ENCODE assay signal across 10 cellular contexts in genomic region chr12:132285991-132286681, GRCh38. TPM values are rescaled to one million over a fixed set of nuclear protein-coding genes. Genes with fewer than 3 reads are reported as not detected.
DNase-seq lines count a peak whose midpoint lies in the region; ATAC-seq and TF ChIP-seq lines count a peak whose summit lies in the region.
"Had no signal": no experiment of that assay in that cellular context is flagged by ENCODE, and none has a peak within 500 bp of the region (broad histone marks: within the 10 kb centered on the region; RNA-seq: fewer than 3 reads in every experiment).

No MANE protein-coding gene starts in this region.

- POLR2A ChIA-PET in activated CD4-positive, alpha-beta T cell treated with anti-CD3 and anti-CD28 coated beads for 36 hours (lab: Charles Lee): no interaction called here

- no peaks in the 10 kb centered on the region for H3K4me1 ChIP-seq in adipocyte (ENCODE audit: control insufficient read depth, insufficient read depth, low read length)
- no peaks in the 10 kb centered on the region for H3K4me1 ChIP-seq in right cardiac atrium (ENCODE audit: control insufficient read depth, insufficient read depth, low read length)

- no peak overlapping the region for H3K4me3 ChIP-seq in adipocyte (ENCODE audit: low read length)
- H3K4me3 ChIP-seq in right cardiac atrium (ENCODE audit: low read length): no peak overlapping the region

- H3K27me3 Mint-ChIP-seq in HFFc6 (ENCODE audit: insufficient read depth): peaks cover 7% of the 10 kb centered on the region
- H3K27me3 Mint-ChIP-seq in activated CD4-positive, alpha-beta T cell treated with anti-CD3 and anti-CD28 coated beads for 36 hours: peaks cover 28% of the 10 kb centered on the region
- peaks cover 5% of the 10 kb centered on the region for H3K27me3 Mint-ChIP-seq in activated T-helper 1 cell treated with anti-CD3 and anti-CD28 coated beads, Interleukin-12 subunit alpha, Interleukin-12 subunit beta, Interleukin-2, Interleukin-4 antibody, amounts not matched to agents 30 ng/mL and 10 ng/mL and 1 ng/mL, durations not matched to agents 14 hours and 24 hours and 36 hours (ENCODE audit: insufficient read depth)

- DNase-seq in HFFc6 (peak; percentile 10), adipocyte (ENCODE audit: low read depth) (peak; percentile 64), right cardiac atrium (peak; percentile 80 to 89 (median 84)), smooth muscle cell of the brain vasculature (ENCODE audit: low read depth, low spot score) (peak; percentile 13), cerebellar nuclear complex (lab: John Stamatoyannopoulos, UW) (no peak)
- no peak for DNase-seq in activated CD4-positive, alpha-beta T cell treated with anti-CD3 and anti-CD28 coated beads for 36 hours
- no peak for DNase-seq in activated T-helper 1 cell treated with anti-CD3 and anti-CD28 coated beads, Interleukin-12 subunit alpha, Interleukin-12 subunit beta, Interleukin-2, Interleukin-4 antibody, amounts not matched to agents 30 ng/mL and 10 ng/mL and 1 ng/mL, durations not matched to agents 14 hours and 24 hours and 36 hours (ENCODE audit: low spot score)

- peak; percentile 75 to 85 for ATAC-seq in right cardiac atrium
- ATAC-seq in activated CD4-positive, alpha-beta T cell treated with anti-CD3 and anti-CD28 coated beads for 36 hours: no peak
- no peak for ATAC-seq in GM21619 (IDR thresholded peaks at IDR 0.05; ENCODE audit: unreplicated experiment)
- ATAC-seq: activated CD4-positive, CD25-positive, alpha-beta regulatory T cell treated with anti-CD3 and anti-CD28 coated beads, Interleukin-2, amount 50 U/mL, for 24 hours had no signal

- H3K36me3 ChIP-seq in adipocyte (ENCODE audit: control insufficient read depth, insufficient read depth, low read length, severe bottlenecking): no peaks in the 10 kb centered on the region

- CTCF ChIA-PET in activated CD4-positive, alpha-beta T cell treated with anti-CD3 and anti-CD28 coated beads for 36 hours (lab: Charles Lee): no interaction called here

- H3K9me3 Mint-ChIP-seq in HFFc6: peaks cover 15% of the 10 kb centered on the region
- no peaks in the 10 kb centered on the region for H3K9me3 Mint-ChIP-seq in activated CD4-positive, alpha-beta T cell treated with anti-CD3 and anti-CD28 coated beads for 36 hours (ENCODE audit: low read depth)
- H3K9me3 Mint-ChIP-seq in activated T-helper 1 cell treated with anti-CD3 and anti-CD28 coated beads, Interleukin-12 subunit alpha, Interleukin-12 subunit beta, Interleukin-2, Interleukin-4 antibody, amounts not matched to agents 30 ng/mL and 10 ng/mL and 1 ng/mL, durations not matched to agents 14 hours and 24 hours and 36 hours: no peaks in the 10 kb centered on the region

- WGBS in right cardiac atrium: 7% methylated on average over 51 of the region's 51 CpGs

- H3K27me3 ChIP-seq in adipocyte (replicated peaks; ENCODE audit: control insufficient read depth, insufficient read depth, low read length) (peaks cover 64% of the 10 kb centered on the region), right cardiac atrium (ENCODE audit: control insufficient read depth, insufficient read depth) (no peaks in the 10 kb centered on the region)

- no peak overlapping the region for H3K9ac ChIP-seq in adipocyte (ENCODE audit: low read length)

- H3K4me3 Mint-ChIP-seq in HFFc6: no peak overlapping the region
- no peak overlapping the region for H3K4me3 Mint-ChIP-seq in activated CD4-positive, alpha-beta T cell treated with anti-CD3 and anti-CD28 coated beads for 36 hours
- no peak overlapping the region for H3K4me3 Mint-ChIP-seq in activated T-helper 1 cell treated with anti-CD3 and anti-CD28 coated beads, Interleukin-12 subunit alpha, Interleukin-12 subunit beta, Interleukin-2, Interleukin-4 antibody, amounts not matched to agents 30 ng/mL and 10 ng/mL and 1 ng/mL, durations not matched to agents 14 hours and 24 hours and 36 hours

- H3K27ac ChIP-seq in right cardiac atrium (ENCODE audit: low read length): no peak overlapping the region

- peaks cover 5% of the 10 kb centered on the region for H3K36me3 Mint-ChIP-seq in HFFc6 (ENCODE audit: low read depth)
- no peaks in the 10 kb centered on the region for H3K36me3 Mint-ChIP-seq in activated CD4-positive, alpha-beta T cell treated with anti-CD3 and anti-CD28 coated beads for 36 hours (ENCODE audit: low read depth)
- no peaks in the 10 kb centered on the region for H3K36me3 Mint-ChIP-seq in activated T-helper 1 cell treated with anti-CD3 and anti-CD28 coated beads, Interleukin-12 subunit alpha, Interleukin-12 subunit beta, Interleukin-2, Interleukin-4 antibody, amounts not matched to agents 30 ng/mL and 10 ng/mL and 1 ng/mL, durations not matched to agents 14 hours and 24 hours and 36 hours (ENCODE audit: low read depth)

- H3K9me3 ChIP-seq in adipocyte (ENCODE audit: control insufficient read depth, low read length): no peaks in the 10 kb centered on the region
- H3K9me3 ChIP-seq in right cardiac atrium (ENCODE audit: control insufficient read depth, low read length): no peaks in the 10 kb centered on the region

- no peaks in the 10 kb centered on the region for H3K4me1 Mint-ChIP-seq in HFFc6 (ENCODE audit: low read depth)
- H3K4me1 Mint-ChIP-seq in activated CD4-positive, alpha-beta T cell treated with anti-CD3 and anti-CD28 coated beads for 36 hours: no peaks in the 10 kb centered on the region
- H3K4me1 Mint-ChIP-seq in activated T-helper 1 cell treated with anti-CD3 and anti-CD28 coated beads, Interleukin-12 subunit alpha, Interleukin-12 subunit beta, Interleukin-2, Interleukin-4 antibody, amounts not matched to agents 30 ng/mL and 10 ng/mL and 1 ng/mL, durations not matched to agents 14 hours and 24 hours and 36 hours (ENCODE audit: low read depth): no peaks in the 10 kb centered on the region

- no peak for TF ChIP-seq CTCF in HFFc6 (IDR thresholded peaks at IDR 0.05)

- no peak overlapping the region for H3K27ac Mint-ChIP-seq in HFFc6
- no peak overlapping the region for H3K27ac Mint-ChIP-seq in activated CD4-positive, alpha-beta T cell treated with anti-CD3 and anti-CD28 coated beads for 36 hours
- no peak overlapping the region for H3K27ac Mint-ChIP-seq in activated T-helper 1 cell treated with anti-CD3 and anti-CD28 coated beads, Interleukin-12 subunit alpha, Interleukin-12 subunit beta, Interleukin-2, Interleukin-4 antibody, amounts not matched to agents 30 ng/mL and 10 ng/mL and 1 ng/mL, durations not matched to agents 14 hours and 24 hours and 36 hours

- intact Hi-C loops in right cardiac atrium (cut with DNase I): no loop called here
- intact Hi-C loops in activated CD4-positive, alpha-beta T cell treated with anti-CD3 and anti-CD28 coated beads for 36 hours (cut with DNase I, micrococcal nuclease): loop anchor here (10.0 kb wide), 2 partner anchors 89 to 109 kb away; no protein-coding TSS in a partner anchor
- intact Hi-C loops in activated T-helper 1 cell treated with anti-CD3 and anti-CD28 coated beads, Interleukin-12 subunit alpha, Interleukin-12 subunit beta, Interleukin-2, Interleukin-4 antibody, amounts not matched to agents 30 ng/mL and 10 ng/mL and 1 ng/mL, durations not matched to agents 14 hours and 24 hours and 36 hours (cut with micrococcal nuclease): no loop called here

RNA-seq across cellular contexts. Expression of gene GALNT9, which starts 43.3 kb away (rescaled TPM):
- total RNA-seq in HFFc6 (2021; fragmentation: NEBNext Ultra II Directional; extraction: Animal tissue kit (Norgen Biotek cat#: 25700)): not detected
- under 1 TPM in 2 of 4 donors, not detected in 2; 0.14 to 0.21 TPM for total RNA-seq in right cardiac atrium
- polyA plus RNA-seq in right cardiac atrium: 0.05 TPM
- under 1 TPM in 1 of 2 experiments, not detected in 1; 0.30 TPM for total RNA-seq in activated CD4-positive, alpha-beta T cell treated with anti-CD3 and anti-CD28 coated beads for 36 hours
- not detected in 2 replicates for total RNA-seq in activated T-helper 1 cell treated with anti-CD3 and anti-CD28 coated beads, Interleukin-12 subunit alpha, Interleukin-12 subunit beta, Interleukin-2, Interleukin-4 antibody, amounts not matched to agents 30 ng/mL and 10 ng/mL and 1 ng/mL, durations not matched to agents 14 hours and 24 hours and 36 hours
- polyA plus RNA-seq: esophagus had no signal

Comparison
In these comparisons a context has a peak if more than half of its experiments do, and no peak if none do; other contexts are left out.
1. DNase-seq: peak in HFFc6 (single experiment), adipocyte (single experiment), right cardiac atrium (3 of 3) and smooth muscle cell of the brain vasculature (single experiment); none in activated CD4-positive, alpha-beta T cell treated with anti-CD3 and anti-CD28 coated beads for 36 hours (single experiment), activated T-helper 1 cell treated with anti-CD3 and anti-CD28 coated beads, Interleukin-12 subunit alpha, Interleukin-12 subunit beta, Interleukin-2, Interleukin-4 antibody, amounts not matched to agents 30 ng/mL and 10 ng/mL and 1 ng/mL, durations not matched to agents 14 hours and 24 hours and 36 hours (single experiment) and cerebellar nuclear complex (0 of 2).
2. ATAC-seq: peak in right cardiac atrium (2 of 2); none in activated CD4-positive, alpha-beta T cell treated with anti-CD3 and anti-CD28 coated beads for 36 hours (single experiment) and GM21619 (single experiment).
3. intact Hi-C loops: an anchor here in activated CD4-positive, alpha-beta T cell treated with anti-CD3 and anti-CD28 coated beads for 36 hours (10.0 kb wide); none called in right cardiac atrium and activated T-helper 1 cell treated with anti-CD3 and anti-CD28 coated beads, Interleukin-12 subunit alpha, Interleukin-12 subunit beta, Interleukin-2, Interleukin-4 antibody, amounts not matched to agents 30 ng/mL and 10 ng/mL and 1 ng/mL, durations not matched to agents 14 hours and 24 hours and 36 hours.